In genomic region chr12:23630524-23630923, GRCh38 we compare ENCODE assay signal across 41 cellular contexts.
"Had no signal": no experiment of that assay in that cellular context is flagged by ENCODE, and none has a peak within 500 bp of the region (broad histone marks: within the 10 kb centered on the region; RNA-seq: fewer than 3 reads in every experiment).

No MANE protein-coding gene starts in this region.

- H3K9me3 ChIP-seq: adrenal gland, ascending aorta, body of pancreas, breast epithelium had no signal

- FAIRE-seq: astrocyte, bronchial epithelial cell had no signal

- H3K4me1 ChIP-seq: adrenal gland, ascending aorta, body of pancreas, breast epithelium had no signal

- ATAC-seq: activated naive CD4-positive, alpha-beta T cell treated with anti-CD3 and anti-CD28 coated beads, Interleukin-2, amount 50 U/mL, for 72 hours; activated naive CD8-positive, alpha-beta T cell treated with anti-CD3 and anti-CD28 coated beads, Interleukin-2, amount 50 U/mL, for 24 hours; activated T-cell treated with anti-CD3 and anti-CD28 coated beads, Interleukin-2, amount 50 U/mL, for 4 hours; activated T-cell treated with anti-CD3 and anti-CD28 coated beads, Interleukin-2, amount 50 U/mL, for 72 hours; activated T-helper 17 cell treated with anti-CD3 and anti-CD28 coated beads, Interleukin-2, amount 50 U/mL, for 72 hours; body of pancreas had no signal

- H3K36me3 ChIP-seq: adrenal gland, ascending aorta, brain microvascular endothelial cell, breast epithelium, cardiac muscle cell had no signal

- H3K36me3 Mint-ChIP-seq: activated naive CD4-positive, alpha-beta T cell treated with anti-CD3 and anti-CD28 coated beads, Interleukin-2, amount 10 ng/mL, durations not matched to agents 7 days and 5 days; activated naive CD4-positive, alpha-beta T cell treated with anti-CD3 and anti-CD28 coated beads, Interleukin-2, amount 50 U/mL, for 24 hours; activated naive CD4-positive, alpha-beta T cell treated with anti-CD3 and anti-CD28 coated beads, Interleukin-2, amount 50 U/mL, for 72 hours; activated naive CD8-positive, alpha-beta T cell; activated naive CD8-positive, alpha-beta T cell treated with anti-CD3 and anti-CD28 coated beads for 36 hours; activated naive CD8-positive, alpha-beta T cell treated with anti-CD3 and anti-CD28 coated beads, Interleukin-2, amount 10 ng/mL, durations not matched to agents 7 days and 5 days had no signal

- H3K4me3 Mint-ChIP-seq: activated naive CD4-positive, alpha-beta T cell treated with anti-CD3 and anti-CD28 coated beads for 36 hours; activated naive CD4-positive, alpha-beta T cell treated with anti-CD3 and anti-CD28 coated beads, Interleukin-2, amount 10 ng/mL, durations not matched to agents 7 days and 5 days; activated naive CD4-positive, alpha-beta T cell treated with anti-CD3 and anti-CD28 coated beads, Interleukin-2, amount 50 U/mL, for 24 hours; activated naive CD8-positive, alpha-beta T cell; activated naive CD8-positive, alpha-beta T cell treated with anti-CD3 and anti-CD28 coated beads for 36 hours; activated naive CD8-positive, alpha-beta T cell treated with anti-CD3 and anti-CD28 coated beads, Interleukin-2, amount 10 ng/mL, durations not matched to agents 7 days and 5 days; activated naive CD8-positive, alpha-beta T cell treated with anti-CD3 and anti-CD28 coated beads, Interleukin-2, amount 50 U/mL, for 24 hours; activated T-cell treated with anti-CD3 and anti-CD28 coated beads, Interleukin-2, amount 50 U/mL, for 24 hours; activated T-cell treated with anti-CD3 and anti-CD28 coated beads, Interleukin-2, amount 50 U/mL, for 4 hours; activated T-cell treated with anti-CD3 and anti-CD28 coated beads, Interleukin-2, amount 50 U/mL, for 72 hours; activated T-helper 1 cell treated with anti-CD3 and anti-CD28 coated beads, Interleukin-12 subunit alpha, Interleukin-12 subunit beta, Interleukin-2, Interleukin-4 antibody, amounts not matched to agents 30 ng/mL and 10 ng/mL and 1 ng/mL, durations not matched to agents 14 hours and 24 hours and 36 hours; activated T-helper 17 cell treated with anti-CD3 and anti-CD28 coated beads, Interleukin-2, amount 50 U/mL, for 72 hours; brain; central memory CD8-positive, alpha-beta T cell had no signal

- H3K27ac Mint-ChIP-seq: activated naive CD4-positive, alpha-beta T cell treated with anti-CD3 and anti-CD28 coated beads for 36 hours; activated naive CD4-positive, alpha-beta T cell treated with anti-CD3 and anti-CD28 coated beads, Interleukin-2, amount 10 ng/mL, durations not matched to agents 7 days and 5 days; activated naive CD4-positive, alpha-beta T cell treated with anti-CD3 and anti-CD28 coated beads, Interleukin-2, amount 50 U/mL, for 24 hours; activated naive CD4-positive, alpha-beta T cell treated with anti-CD3 and anti-CD28 coated beads, Interleukin-2, amount 50 U/mL, for 72 hours; activated naive CD8-positive, alpha-beta T cell; activated naive CD8-positive, alpha-beta T cell treated with anti-CD3 and anti-CD28 coated beads for 36 hours; activated naive CD8-positive, alpha-beta T cell treated with anti-CD3 and anti-CD28 coated beads, Interleukin-2, amount 10 ng/mL, durations not matched to agents 7 days and 5 days; activated naive CD8-positive, alpha-beta T cell treated with anti-CD3 and anti-CD28 coated beads, Interleukin-2, amount 50 U/mL, for 24 hours; activated T-cell treated with anti-CD3 and anti-CD28 coated beads, Interleukin-2, amount 50 U/mL, for 24 hours; activated T-cell treated with anti-CD3 and anti-CD28 coated beads, Interleukin-2, amount 50 U/mL, for 72 hours; activated T-helper 1 cell treated with anti-CD3 and anti-CD28 coated beads, Interleukin-12 subunit alpha, Interleukin-12 subunit beta, Interleukin-2, Interleukin-4 antibody, amounts not matched to agents 30 ng/mL and 10 ng/mL and 1 ng/mL, durations not matched to agents 14 hours and 24 hours and 36 hours; activated T-helper 17 cell treated with anti-CD3 and anti-CD28 coated beads, Interleukin-2, amount 50 U/mL, for 72 hours; activated T-helper 2 cell treated with anti-CD3 and anti-CD28 coated beads, Interferon-gamma antibody, Interleukin-2, Interleukin-4, amounts not matched to agents 10 μg/mL and 5 μg/mL and 100 μg/mL, durations not matched to agents 14 hours and 24 hours and 36 hours; brain had no signal

- H3K27me3 ChIP-seq: adrenal gland, ascending aorta, body of pancreas, brain microvascular endothelial cell, breast epithelium, cardiac muscle cell had no signal

- H3K27me3 Mint-ChIP-seq: activated naive CD4-positive, alpha-beta T cell treated with anti-CD3 and anti-CD28 coated beads, Interleukin-2, amount 10 ng/mL, durations not matched to agents 7 days and 5 days; activated naive CD4-positive, alpha-beta T cell treated with anti-CD3 and anti-CD28 coated beads, Interleukin-2, amount 50 U/mL, for 24 hours; activated naive CD8-positive, alpha-beta T cell; activated naive CD8-positive, alpha-beta T cell treated with anti-CD3 and anti-CD28 coated beads for 36 hours; activated naive CD8-positive, alpha-beta T cell treated with anti-CD3 and anti-CD28 coated beads, Interleukin-2, amount 10 ng/mL, durations not matched to agents 7 days and 5 days; activated naive CD8-positive, alpha-beta T cell treated with anti-CD3 and anti-CD28 coated beads, Interleukin-2, amount 50 U/mL, for 24 hours; activated T-cell treated with anti-CD3 and anti-CD28 coated beads, Interleukin-2, amount 50 U/mL, for 24 hours; activated T-helper 17 cell treated with anti-CD3 and anti-CD28 coated beads, Interleukin-2, amount 50 U/mL, for 72 hours; brain; central memory CD8-positive, alpha-beta T cell had no signal

- H3K9me3 Mint-ChIP-seq: activated naive CD4-positive, alpha-beta T cell treated with anti-CD3 and anti-CD28 coated beads for 36 hours; activated naive CD4-positive, alpha-beta T cell treated with anti-CD3 and anti-CD28 coated beads, Interleukin-2, amount 50 U/mL, for 24 hours; activated naive CD8-positive, alpha-beta T cell treated with anti-CD3 and anti-CD28 coated beads for 36 hours; activated naive CD8-positive, alpha-beta T cell treated with anti-CD3 and anti-CD28 coated beads, Interleukin-2, amount 10 ng/mL, durations not matched to agents 7 days and 5 days; activated T-cell treated with anti-CD3 and anti-CD28 coated beads, Interleukin-2, amount 50 U/mL, for 24 hours; activated T-helper 1 cell treated with anti-CD3 and anti-CD28 coated beads, Interleukin-12 subunit alpha, Interleukin-12 subunit beta, Interleukin-2, Interleukin-4 antibody, amounts not matched to agents 30 ng/mL and 10 ng/mL and 1 ng/mL, durations not matched to agents 14 hours and 24 hours and 36 hours; activated T-helper 2 cell treated with anti-CD3 and anti-CD28 coated beads, Interferon-gamma antibody, Interleukin-2, Interleukin-4, amounts not matched to agents 10 μg/mL and 5 μg/mL and 100 μg/mL, durations not matched to agents 14 hours and 24 hours and 36 hours had no signal

- DNase-seq: activated effector memory CD4-positive, alpha-beta T cell treated with anti-CD3 and anti-CD28 coated beads, Interleukin-2, amount 50 U/mL, for 16 hours; activated effector memory CD4-positive, alpha-beta T cell treated with Interleukin-2 at 50 U/mL for 16 hours; activated gamma-delta T cell; activated gamma-delta T cell treated with Interleukin-2 at 50 U/mL for 16 hours; activated naive CD4-positive, alpha-beta T cell; activated naive CD4-positive, alpha-beta T cell treated with anti-CD3 and anti-CD28 coated beads for 36 hours; activated naive CD4-positive, alpha-beta T cell treated with anti-CD3 and anti-CD28 coated beads, Interleukin-2, amount 10 ng/mL, durations not matched to agents 7 days and 5 days; activated naive CD4-positive, alpha-beta T cell treated with anti-CD3 and anti-CD28 coated beads, Interleukin-2, amount 50 U/mL, for 16 hours; activated naive CD4-positive, alpha-beta T cell treated with Interleukin-2 at 50 U/mL for 16 hours; activated naive CD8-positive, alpha-beta T cell treated with anti-CD3 and anti-CD28 coated beads for 36 hours; activated naive CD8-positive, alpha-beta T cell treated with anti-CD3 and anti-CD28 coated beads, Interleukin-2, amount 10 ng/mL, durations not matched to agents 7 days and 5 days; activated naive CD8-positive, alpha-beta T cell treated with anti-CD3 and anti-CD28 coated beads, Interleukin-2, amount 50 U/mL, for 24 hours; activated T-cell treated with anti-CD3 and anti-CD28 coated beads for 4 hours; activated T-cell treated with anti-CD3 and anti-CD28 coated beads, Interleukin-2, amount 50 U/mL, for 1 hour; activated T-cell treated with anti-CD3 and anti-CD28 coated beads, Interleukin-2, amount 50 U/mL, for 24 hours; activated T-cell treated with anti-CD3 and anti-CD28 coated beads, Interleukin-2, amount 50 U/mL, for 4 hours; activated T-cell treated with anti-CD3 and anti-CD28 coated beads, Interleukin-2, amount 50 U/mL, for 48 hours; activated T-cell treated with anti-CD3 and anti-CD28 coated beads, Interleukin-2, amount 50 U/mL, for 72 hours; adrenal gland; amniotic stem cell; amygdala; anterior cingulate cortex; aorta; body of pancreas; brain microvascular endothelial cell; caudate nucleus; central memory CD4-positive, alpha-beta T cell; cerebellar nuclear complex had no signal

- H3K4me3 ChIP-seq: adrenal gland, ascending aorta, body of pancreas, breast epithelium, cardiac muscle cell had no signal

- H3K4me1 Mint-ChIP-seq: activated naive CD4-positive, alpha-beta T cell treated with anti-CD3 and anti-CD28 coated beads, Interleukin-2, amount 10 ng/mL, durations not matched to agents 7 days and 5 days; activated naive CD4-positive, alpha-beta T cell treated with anti-CD3 and anti-CD28 coated beads, Interleukin-2, amount 50 U/mL, for 24 hours; activated naive CD8-positive, alpha-beta T cell treated with anti-CD3 and anti-CD28 coated beads for 36 hours; activated naive CD8-positive, alpha-beta T cell treated with anti-CD3 and anti-CD28 coated beads, Interleukin-2, amount 10 ng/mL, durations not matched to agents 7 days and 5 days; activated naive CD8-positive, alpha-beta T cell treated with anti-CD3 and anti-CD28 coated beads, Interleukin-2, amount 50 U/mL, for 24 hours; activated T-helper 17 cell treated with anti-CD3 and anti-CD28 coated beads, Interleukin-2, amount 50 U/mL, for 72 hours; central memory CD8-positive, alpha-beta T cell had no signal

- H3K27ac ChIP-seq: adrenal gland, ascending aorta, body of pancreas, brain microvascular endothelial cell, breast epithelium, cardiac muscle cell had no signal
